ENCODE assay signal across 33 cellular contexts in genomic region chr6:99096186-99096585, GRCh38.
"Had no signal": no experiment of that assay in that cellular context is flagged by ENCODE, and none has a peak within 500 bp of the region (broad histone marks: within the 10 kb centered on the region; RNA-seq: fewer than 3 reads in every experiment).

No MANE protein-coding gene starts in this region.

- H3K27me3 ChIP-seq: ascending aorta, cardiac muscle cell, gastrocnemius medialis had no signal

- H3K4me3 Mint-ChIP-seq: activated CD4-positive, alpha-beta memory T cell treated with anti-CD3 and anti-CD28 coated beads, Interleukin-2, amount 10 ng/mL, durations not matched to agents 7 days and 5 days; activated CD4-positive, alpha-beta T cell treated with anti-CD3 and anti-CD28 coated beads, Interleukin-2, amount 10 ng/mL, durations not matched to agents 7 days and 5 days; activated naive CD4-positive, alpha-beta T cell treated with anti-CD3 and anti-CD28 coated beads, Interleukin-2, amount 10 ng/mL, durations not matched to agents 7 days and 5 days; activated naive CD8-positive, alpha-beta T cell treated with anti-CD3 and anti-CD28 coated beads, Interleukin-2, amount 10 ng/mL, durations not matched to agents 7 days and 5 days; activated T-cell treated with anti-CD3 and anti-CD28 coated beads, Interleukin-2, amount 50 U/mL, for 24 hours; activated T-cell treated with anti-CD3 and anti-CD28 coated beads, Interleukin-2, amount 50 U/mL, for 72 hours; brain; central memory CD8-positive, alpha-beta T cell; dendritic cell treated with granulocyte-macrophage colony-stimulating factor and Interleukin-4, amounts not matched to agents 40 ng/mL and 50 ng/mL, for 4 days; effector memory CD8-positive, alpha-beta T cell; WTC11 had no signal

- H3K27ac Mint-ChIP-seq: activated CD4-positive, alpha-beta memory T cell treated with anti-CD3 and anti-CD28 coated beads, Interleukin-2, amount 10 ng/mL, durations not matched to agents 7 days and 5 days; activated CD4-positive, alpha-beta T cell treated with anti-CD3 and anti-CD28 coated beads, Interleukin-2, amount 10 ng/mL, durations not matched to agents 7 days and 5 days; activated naive CD4-positive, alpha-beta T cell treated with anti-CD3 and anti-CD28 coated beads, Interleukin-2, amount 10 ng/mL, durations not matched to agents 7 days and 5 days; activated naive CD4-positive, alpha-beta T cell treated with anti-CD3 and anti-CD28 coated beads, Interleukin-2, amount 50 U/mL, for 72 hours; activated naive CD8-positive, alpha-beta T cell treated with anti-CD3 and anti-CD28 coated beads, Interleukin-2, amount 10 ng/mL, durations not matched to agents 7 days and 5 days; activated T-cell treated with anti-CD3 and anti-CD28 coated beads, Interleukin-2, amount 50 U/mL, for 24 hours; activated T-cell treated with anti-CD3 and anti-CD28 coated beads, Interleukin-2, amount 50 U/mL, for 72 hours; brain; dendritic cell treated with granulocyte-macrophage colony-stimulating factor and Interleukin-4, amounts not matched to agents 40 ng/mL and 50 ng/mL, for 4 days; effector memory CD8-positive, alpha-beta T cell; WTC11 had no signal

- H3K36me3 Mint-ChIP-seq: activated naive CD4-positive, alpha-beta T cell treated with anti-CD3 and anti-CD28 coated beads, Interleukin-2, amount 10 ng/mL, durations not matched to agents 7 days and 5 days; activated naive CD4-positive, alpha-beta T cell treated with anti-CD3 and anti-CD28 coated beads, Interleukin-2, amount 50 U/mL, for 72 hours; activated naive CD8-positive, alpha-beta T cell treated with anti-CD3 and anti-CD28 coated beads, Interleukin-2, amount 10 ng/mL, durations not matched to agents 7 days and 5 days; brain; WTC11 had no signal

- H3K9me3 ChIP-seq: ascending aorta, breast epithelium, esophagus muscularis mucosa, gastrocnemius medialis, heart right ventricle had no signal

- H3K4me1 ChIP-seq: ascending aorta, breast epithelium, esophagus muscularis mucosa, foreskin keratinocyte, gastrocnemius medialis, heart right ventricle had no signal

- DNase-seq: activated CD4-positive, alpha-beta memory T cell treated with anti-CD3 and anti-CD28 coated beads, Interleukin-2, amount 10 ng/mL, durations not matched to agents 7 days and 5 days; activated CD4-positive, alpha-beta T cell treated with anti-CD3 and anti-CD28 coated beads for 1 hour; activated CD4-positive, alpha-beta T cell treated with anti-CD3 and anti-CD28 coated beads for 4 hours; activated CD4-positive, alpha-beta T cell treated with anti-CD3 and anti-CD28 coated beads, Interleukin-2, amount 10 ng/mL, durations not matched to agents 7 days and 5 days; activated CD4-positive, alpha-beta T cell treated with anti-CD3 and anti-CD28 coated beads, Interleukin-2, amount 50 U/mL, for 4 hours; activated CD8-positive, alpha-beta memory T cell treated with anti-CD3 and anti-CD28 coated beads, Interleukin-2, amount 50 U/mL, for 48 hours; activated gamma-delta T cell; activated naive CD4-positive, alpha-beta T cell; activated naive CD4-positive, alpha-beta T cell treated with anti-CD3 and anti-CD28 coated beads, Interleukin-2, amount 10 ng/mL, durations not matched to agents 7 days and 5 days; activated naive CD8-positive, alpha-beta T cell treated with anti-CD3 and anti-CD28 coated beads, Interleukin-2, amount 10 ng/mL, durations not matched to agents 7 days and 5 days; activated T-cell treated with anti-CD3 and anti-CD28 coated beads for 4 hours; activated T-cell treated with anti-CD3 and anti-CD28 coated beads, Interleukin-2, amount 50 U/mL, for 24 hours; activated T-cell treated with anti-CD3 and anti-CD28 coated beads, Interleukin-2, amount 50 U/mL, for 72 hours; dorsolateral prefrontal cortex; effector CD4-positive, alpha-beta T cell; effector memory CD8-positive, alpha-beta T cell; erythroblast; foreskin keratinocyte; gastrocnemius medialis; glutamatergic neuron; heart right ventricle; T-helper 2 cell had no signal

- H3K27ac ChIP-seq: ascending aorta, breast epithelium, cardiac muscle cell, coronary artery, dorsolateral prefrontal cortex, esophagus muscularis mucosa, foreskin keratinocyte, gastrocnemius medialis, heart right ventricle, VCaP had no signal

- H3K4me1 Mint-ChIP-seq: activated CD4-positive, alpha-beta T cell treated with anti-CD3 and anti-CD28 coated beads, Interleukin-2, amount 10 ng/mL, durations not matched to agents 7 days and 5 days; activated naive CD4-positive, alpha-beta T cell treated with anti-CD3 and anti-CD28 coated beads, Interleukin-2, amount 10 ng/mL, durations not matched to agents 7 days and 5 days; central memory CD8-positive, alpha-beta T cell had no signal

- H3K36me3 ChIP-seq: ascending aorta, breast epithelium, cardiac muscle cell, esophagus muscularis mucosa, gastrocnemius medialis, heart right ventricle had no signal

- H3K27me3 Mint-ChIP-seq: brain had no signal

- ATAC-seq: activated naive CD4-positive, alpha-beta T cell treated with anti-CD3 and anti-CD28 coated beads, Interleukin-2, amount 50 U/mL, for 72 hours; activated T-cell treated with anti-CD3 and anti-CD28 coated beads, Interleukin-2, amount 50 U/mL, for 72 hours; effector memory CD8-positive, alpha-beta T cell; foreskin keratinocyte; gastrocnemius medialis; heart right ventricle; WTC11 had no signal

- H3K9me3 Mint-ChIP-seq: activated CD4-positive, alpha-beta memory T cell treated with anti-CD3 and anti-CD28 coated beads, Interleukin-2, amount 10 ng/mL, durations not matched to agents 7 days and 5 days; activated CD4-positive, alpha-beta T cell treated with anti-CD3 and anti-CD28 coated beads, Interleukin-2, amount 10 ng/mL, durations not matched to agents 7 days and 5 days; activated naive CD4-positive, alpha-beta T cell treated with anti-CD3 and anti-CD28 coated beads, Interleukin-2, amount 10 ng/mL, durations not matched to agents 7 days and 5 days; activated naive CD4-positive, alpha-beta T cell treated with anti-CD3 and anti-CD28 coated beads, Interleukin-2, amount 50 U/mL, for 72 hours; activated naive CD8-positive, alpha-beta T cell treated with anti-CD3 and anti-CD28 coated beads, Interleukin-2, amount 10 ng/mL, durations not matched to agents 7 days and 5 days; activated T-cell treated with anti-CD3 and anti-CD28 coated beads, Interleukin-2, amount 50 U/mL, for 24 hours; activated T-cell treated with anti-CD3 and anti-CD28 coated beads, Interleukin-2, amount 50 U/mL, for 72 hours; brain; central memory CD8-positive, alpha-beta T cell; dendritic cell treated with granulocyte-macrophage colony-stimulating factor and Interleukin-4, amounts not matched to agents 40 ng/mL and 50 ng/mL, for 4 days; effector memory CD8-positive, alpha-beta T cell; WTC11 had no signal

- H3K4me3 ChIP-seq: ascending aorta, breast epithelium, cardiac muscle cell, coronary artery, dorsolateral prefrontal cortex, esophagus muscularis mucosa, gastrocnemius medialis, heart right ventricle had no signal
